ENCODE assay signal across 1 cellular context in genomic region chr19:33219261-33219812, GRCh38.
A peak's percentile ranks its signal among the peaks of the same experiment; 100 is the strongest.
TF ChIP-seq lines count a peak whose summit lies in the region.

No MANE protein-coding gene starts in this region.

TF ChIP-seq in K562, 482 proteins besides CTCF, POLR2A, EP300 and RAD21 (continued from another document):
- TF ChIP-seq CAMTA2 (CRISPR knock-in tag; conservative IDR thresholded peaks at IDR 0.05) (no peak), ZBTB7A (IDR thresholded peaks at IDR 0.05; ENCODE audit: borderline replicate concordance, control insufficient read depth, low read depth, low read length) (peak; percentile 34; the same call in 1 of the 2 replicates), ZFP36 (IDR thresholded peaks at IDR 0.05; ENCODE audit: low read depth, low read length, partially characterized antibody) (peak; percentile 80)
